Comparison of ENCODE assay signal across 24 cellular contexts in genomic region chr13:75321084-75321483, GRCh38.
DNase-seq lines count a peak whose midpoint lies in the region; ATAC-seq lines count a peak whose summit lies in the region.
"Had no signal": no experiment of that assay in that cellular context is flagged by ENCODE, and none has a peak within 500 bp of the region (broad histone marks: within the 10 kb centered on the region; RNA-seq: fewer than 3 reads in every experiment).

No MANE protein-coding gene starts in this region.

- H3K27ac ChIP-seq in caudate nucleus (ENCODE audit: low read depth, low read length) = no peak overlapping the region
- H3K27ac ChIP-seq: HL-60, KMS-11 had no signal

- H3K27ac Mint-ChIP-seq in activated CD4-positive, alpha-beta T cell treated with anti-CD3 and anti-CD28 coated beads, Interleukin-2, amount 10 ng/mL, durations not matched to agents 24 days and 14 days = peak overlapping the region; percentile 73
- peak overlapping the region; percentile 49 to 95 for H3K27ac Mint-ChIP-seq in activated naive CD4-positive, alpha-beta T cell treated with anti-CD3 and anti-CD28 coated beads, Interleukin-2, amount 50 U/mL, for 72 hours
- H3K27ac Mint-ChIP-seq in activated naive CD4-positive, alpha-beta T cell treated with anti-CD3 and anti-CD28 coated beads, Interleukin-2, amount 10 ng/mL, durations not matched to agents 7 days and 5 days = no peak overlapping the region
- H3K27ac Mint-ChIP-seq in activated naive CD8-positive, alpha-beta T cell treated with anti-CD3 and anti-CD28 coated beads for 36 hours = peak overlapping the region; percentile 74
- H3K27ac Mint-ChIP-seq: B cell; CD8-positive, alpha-beta T cell; GM23338 had no signal

- no peaks in the 10 kb centered on the region for H3K9me3 Mint-ChIP-seq in activated CD4-positive, alpha-beta T cell treated with anti-CD3 and anti-CD28 coated beads, Interleukin-2, amount 10 ng/mL, durations not matched to agents 24 days and 14 days
- no peaks in the 10 kb centered on the region for H3K9me3 Mint-ChIP-seq in activated naive CD4-positive, alpha-beta T cell treated with anti-CD3 and anti-CD28 coated beads, Interleukin-2, amount 50 U/mL, for 72 hours
- H3K9me3 Mint-ChIP-seq in activated naive CD4-positive, alpha-beta T cell treated with anti-CD3 and anti-CD28 coated beads, Interleukin-2, amount 10 ng/mL, durations not matched to agents 7 days and 5 days = no peaks in the 10 kb centered on the region
- no peaks in the 10 kb centered on the region for H3K9me3 Mint-ChIP-seq in activated naive CD8-positive, alpha-beta T cell treated with anti-CD3 and anti-CD28 coated beads for 36 hours
- H3K9me3 Mint-ChIP-seq: CD8-positive, alpha-beta T cell; GM23338 had no signal

- ATAC-seq in activated naive CD4-positive, alpha-beta T cell treated with anti-CD3 and anti-CD28 coated beads, Interleukin-2, amount 50 U/mL, for 72 hours = peak; percentile 15 to 49
- ATAC-seq: CD8-positive, alpha-beta T cell; GM12878; GM23338 had no signal

- intact Hi-C loops in activated CD4-positive, alpha-beta T cell treated with anti-CD3 and anti-CD28 coated beads, Interleukin-2, amount 10 ng/mL, durations not matched to agents 24 days and 14 days (cut with micrococcal nuclease) = loop anchor here (2.0 to 10.0 kb wide), 2 partner anchors 1076 to 1186 kb away; partner anchors contain the start of gene KLF12
- intact Hi-C loops in cardiac septum (cut with DNase I) = no loop called here

- no peaks in the 10 kb centered on the region for H3K27me3 Mint-ChIP-seq in activated CD4-positive, alpha-beta T cell treated with anti-CD3 and anti-CD28 coated beads, Interleukin-2, amount 10 ng/mL, durations not matched to agents 24 days and 14 days
- no peaks in the 10 kb centered on the region for H3K27me3 Mint-ChIP-seq in activated naive CD4-positive, alpha-beta T cell treated with anti-CD3 and anti-CD28 coated beads, Interleukin-2, amount 10 ng/mL, durations not matched to agents 7 days and 5 days
- H3K27me3 Mint-ChIP-seq in activated naive CD8-positive, alpha-beta T cell treated with anti-CD3 and anti-CD28 coated beads for 36 hours = no peaks in the 10 kb centered on the region
- H3K27me3 Mint-ChIP-seq: B cell had no signal

- H3K4me3 Mint-ChIP-seq in activated CD4-positive, alpha-beta T cell treated with anti-CD3 and anti-CD28 coated beads, Interleukin-2, amount 10 ng/mL, durations not matched to agents 24 days and 14 days = peak overlapping the region; percentile 58
- H3K4me3 Mint-ChIP-seq in activated naive CD4-positive, alpha-beta T cell treated with anti-CD3 and anti-CD28 coated beads, Interleukin-2, amount 10 ng/mL, durations not matched to agents 7 days and 5 days = no peak overlapping the region
- H3K4me3 Mint-ChIP-seq in activated naive CD8-positive, alpha-beta T cell treated with anti-CD3 and anti-CD28 coated beads for 36 hours = peak overlapping the region; percentile 40
- H3K4me3 Mint-ChIP-seq: B cell, GM23338 had no signal

- DNase-seq in activated CD4-positive, alpha-beta T cell treated with anti-CD3 and anti-CD28 coated beads, Interleukin-2, amount 10 ng/mL, durations not matched to agents 24 days and 14 days = no peak
- no peak for DNase-seq in activated CD4-positive, alpha-beta T cell treated with anti-CD3 and anti-CD28 coated beads, Interleukin-2, amount 50 U/mL, for 1 hour
- DNase-seq in activated naive CD4-positive, alpha-beta T cell treated with anti-CD3 and anti-CD28 coated beads, Interleukin-2, amount 50 U/mL, for 72 hours (ENCODE audit: low spot score in 2 of 2) = no peak
- DNase-seq in activated naive CD4-positive, alpha-beta T cell treated with anti-CD3 and anti-CD28 coated beads, Interleukin-2, amount 10 ng/mL, durations not matched to agents 7 days and 5 days = no peak
- no peak for DNase-seq in activated naive CD8-positive, alpha-beta T cell treated with anti-CD3 and anti-CD28 coated beads for 36 hours
- DNase-seq in cardiac septum (ENCODE audit: low spot score) = no peak
- no peak for DNase-seq in NCI-H187 (lab: John Stamatoyannopoulos, UW)
- no peak for DNase-seq in caudate nucleus (lab: John Stamatoyannopoulos, UW)
- DNase-seq: Calu3; CD8-positive, alpha-beta T cell; EL; HCEC 1CT; MV-4-11; NCI-H1694 treated with DMSO at 0.1 percent for 48 hours; NCI-H2107; NCI-H510A; NCI-H748 treated with DMSO at 0.1 percent for 48 hours; NK-92 treated with Interleukin-12 subunit alpha and Interleukin-12 subunit beta, amount 100 ng/mL, for 24 hours; OCI-M1 had no signal

- CTCF ChIA-PET in activated naive CD4-positive, alpha-beta T cell treated with anti-CD3 and anti-CD28 coated beads, Interleukin-2, amount 10 ng/mL, durations not matched to agents 7 days and 5 days (lab: Charles Lee) = no interaction called here

- peaks cover 32% of the 10 kb centered on the region for H3K36me3 Mint-ChIP-seq in activated CD4-positive, alpha-beta T cell treated with anti-CD3 and anti-CD28 coated beads, Interleukin-2, amount 10 ng/mL, durations not matched to agents 24 days and 14 days (ENCODE audit: low read depth)
- H3K36me3 Mint-ChIP-seq in activated naive CD4-positive, alpha-beta T cell treated with anti-CD3 and anti-CD28 coated beads, Interleukin-2, amount 50 U/mL, for 72 hours = peaks cover 6 to 9% of the 10 kb centered on the region in 2 donors
- H3K36me3 Mint-ChIP-seq in activated naive CD4-positive, alpha-beta T cell treated with anti-CD3 and anti-CD28 coated beads, Interleukin-2, amount 10 ng/mL, durations not matched to agents 7 days and 5 days = peaks cover 20% of the 10 kb centered on the region
- peaks cover 28% of the 10 kb centered on the region for H3K36me3 Mint-ChIP-seq in activated naive CD8-positive, alpha-beta T cell treated with anti-CD3 and anti-CD28 coated beads for 36 hours

- peaks cover 57% of the 10 kb centered on the region for H3K4me1 Mint-ChIP-seq in activated CD4-positive, alpha-beta T cell treated with anti-CD3 and anti-CD28 coated beads, Interleukin-2, amount 10 ng/mL, durations not matched to agents 24 days and 14 days
- H3K4me1 Mint-ChIP-seq in activated naive CD4-positive, alpha-beta T cell treated with anti-CD3 and anti-CD28 coated beads, Interleukin-2, amount 10 ng/mL, durations not matched to agents 7 days and 5 days = peaks cover 61% of the 10 kb centered on the region
- H3K4me1 Mint-ChIP-seq in activated naive CD8-positive, alpha-beta T cell treated with anti-CD3 and anti-CD28 coated beads for 36 hours = peaks cover 61% of the 10 kb centered on the region
